Comparison of ENCODE assay signal across 8 cellular contexts in the genomic region with DNA sequence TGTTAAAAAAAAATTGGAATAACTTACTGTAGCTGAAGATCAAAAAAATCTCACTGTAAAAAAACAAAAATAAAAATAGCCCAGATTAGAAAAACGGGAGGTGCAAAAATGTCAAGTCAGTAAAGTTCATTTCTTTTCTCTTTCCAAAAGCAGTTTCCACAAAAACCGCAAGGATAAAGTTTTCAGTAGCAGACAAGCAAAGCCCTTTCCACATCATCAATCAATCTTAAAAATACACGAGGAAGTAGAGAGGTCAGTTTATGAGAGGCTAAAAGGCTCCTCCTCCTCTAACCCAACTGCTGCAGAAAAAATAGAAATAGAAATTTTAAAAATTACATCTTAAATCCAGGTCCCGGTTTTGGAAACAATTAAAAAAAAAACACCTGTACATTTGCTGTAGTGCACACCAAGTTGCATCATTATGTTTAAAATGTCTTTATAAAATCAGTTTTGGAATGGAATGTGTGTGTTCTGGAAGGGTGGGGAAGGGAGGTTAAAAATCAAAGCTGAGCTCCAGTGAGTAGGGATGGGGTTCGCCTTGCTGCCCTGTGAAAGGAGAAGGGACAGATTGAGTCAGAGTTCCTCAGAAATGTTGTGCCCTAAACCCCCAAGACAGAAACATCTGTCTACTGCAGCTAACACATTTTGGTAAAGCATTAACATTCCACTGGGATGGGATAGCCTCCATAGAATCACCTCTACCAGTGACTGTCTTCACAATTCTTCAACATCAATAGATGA. TPM values are rescaled to one million over a fixed set of nuclear protein-coding genes. Genes with fewer than 3 reads are reported as not detected.
DNase-seq lines count a peak whose midpoint lies in the region; ATAC-seq and TF ChIP-seq lines count a peak whose summit lies in the region.

No MANE protein-coding gene starts in this region.

- no peaks in the 10 kb centered on the region for H3K27me3 Mint-ChIP-seq in naive thymus-derived CD4-positive, alpha-beta T cell

- no peak for TF ChIP-seq POLR2A in gastroesophageal sphincter (IDR thresholded peaks at IDR 0.05)

- H3K27ac ChIP-seq in DOHH2 (ENCODE audit: low read depth, low read length) (peak overlapping the region; percentile 1; the same call in 1 of the 2 replicates), gastroesophageal sphincter (peak overlapping the region in 2 of 4 donors; percentile 11 to 19)
- H3K27ac ChIP-seq in naive thymus-derived CD4-positive, alpha-beta T cell (ENCODE audit: low read depth, low read length): peak overlapping the region; percentile 28

- POLR2A ChIA-PET in naive thymus-derived CD4-positive, alpha-beta T cell (lab: Charles Lee): interaction anchor here (1.6 to 6.8 kb wide), 4 partner anchors 7 to 32 kb away, joined by 4 to 75 read pairs (median 18); no protein-coding TSS in a partner anchor

- no peaks in the 10 kb centered on the region for H3K9me3 Mint-ChIP-seq in naive thymus-derived CD4-positive, alpha-beta T cell

- no peaks in the 10 kb centered on the region for H3K27me3 ChIP-seq in DOHH2 (ENCODE audit: control insufficient read depth, low read length)
- H3K27me3 ChIP-seq in naive thymus-derived CD4-positive, alpha-beta T cell (ENCODE audit: control insufficient read depth in 2 of 2, insufficient read depth in 2 of 2, low read length in 2 of 2): no peaks in the 10 kb centered on the region
- H3K27me3 ChIP-seq in gastroesophageal sphincter: no peaks in the 10 kb centered on the region

- TF ChIP-seq EP300 in gastroesophageal sphincter (IDR thresholded peaks at IDR 0.05): no peak

- TF ChIP-seq CTCF in DOHH2 (IDR thresholded peaks at IDR 0.05; ENCODE audit: low read depth, low read length, poor library complexity, severe bottlenecking): no peak
- TF ChIP-seq CTCF in gastroesophageal sphincter (IDR thresholded peaks at IDR 0.05): peak in 1 of 4 experiments; percentile 21

- no peaks in the 10 kb centered on the region for H3K9me2 ChIP-seq in DOHH2 (replicated peaks; ENCODE audit: control insufficient read depth, low read length)

- H3K4me1 ChIP-seq in DOHH2 (ENCODE audit: control insufficient read depth, low read length): peaks cover 62% of the 10 kb centered on the region
- peaks cover 49 to 60% of the 10 kb centered on the region in 2 donors for H3K4me1 ChIP-seq in naive thymus-derived CD4-positive, alpha-beta T cell (ENCODE audit: control insufficient read depth in 2 of 2, insufficient read depth in 2 of 2, low read length in 2 of 2)
- peaks cover 38 to 89% (median 48%) of the 10 kb centered on the region in 3 donors for H3K4me1 ChIP-seq in gastroesophageal sphincter

- H3K9me3 ChIP-seq in DOHH2 (ENCODE audit: control insufficient read depth, insufficient read depth, low read length): no peaks in the 10 kb centered on the region
- no peaks in the 10 kb centered on the region for H3K9me3 ChIP-seq in naive thymus-derived CD4-positive, alpha-beta T cell (ENCODE audit: control insufficient read depth in 2 of 3, low read length in 3 of 3)
- H3K9me3 ChIP-seq in gastroesophageal sphincter: no peaks in the 10 kb centered on the region

- peaks cover 64% of the 10 kb centered on the region for H4K20me1 ChIP-seq in DOHH2 (ENCODE audit: control insufficient read depth, insufficient read depth, low read depth, low read length)

- peak overlapping the region; percentile 92 for H3K4me3 ChIP-seq in DOHH2 (ENCODE audit: low read length)
- H3K4me3 ChIP-seq in naive thymus-derived CD4-positive, alpha-beta T cell (ENCODE audit: low read length): peak overlapping the region; percentile 5
- H3K4me3 ChIP-seq in gastroesophageal sphincter: no peak overlapping the region

- H3K27ac Mint-ChIP-seq in naive thymus-derived CD4-positive, alpha-beta T cell: peak overlapping the region; percentile 17 to 100 (median 41)

- H3F3A ChIP-seq in DOHH2 (ENCODE audit: control insufficient read depth, insufficient read depth): peaks cover 54% of the 10 kb centered on the region

- DNase-seq in LHCN-M2 (ENCODE audit: low read depth) (peak; percentile 38), astrocyte of the hippocampus (ENCODE audit: low read depth, low spot score) (peak; percentile 29), GDM1 (lab: John Stamatoyannopoulos, UW) (no peak), HUDEP-2 (lab: John Stamatoyannopoulos, UW; ENCODE audit: unreplicated experiment in 76 of 76) (no peak)
- DNase-seq in naive thymus-derived CD4-positive, alpha-beta T cell: no peak

- peak overlapping the region; percentile 86 for H3K4me2 ChIP-seq in DOHH2 (ENCODE audit: low read length)

- intact Hi-C loops in naive thymus-derived CD4-positive, alpha-beta T cell (cut with micrococcal nuclease): loop anchor here (2.0 to 10.0 kb wide), 4 partner anchors 13 to 291 kb away; no protein-coding TSS in a partner anchor

- H3K79me2 ChIP-seq in DOHH2 (ENCODE audit: control insufficient read depth, low read length): peaks cover 100% of the 10 kb centered on the region

- peak overlapping the region; percentile 63 to 99 (median 86) for H3K4me3 Mint-ChIP-seq in naive thymus-derived CD4-positive, alpha-beta T cell

- H3K36me3 ChIP-seq in DOHH2 (ENCODE audit: control insufficient read depth, low read length) (peaks cover 95% of the 10 kb centered on the region), gastroesophageal sphincter (peaks cover 0 to 66% of the 10 kb centered on the region in 2 donors)
- peaks cover 11 to 43% (median 13%) of the 10 kb centered on the region in 3 experiments for H3K36me3 ChIP-seq in naive thymus-derived CD4-positive, alpha-beta T cell (ENCODE audit: control insufficient read depth in 2 of 3, insufficient read depth in 3 of 3, low read length in 3 of 3)

- WGBS in gastroesophageal sphincter (ENCODE audit: low coverage in 1 of 2), 2 donors: 12 to 18% methylated on average over 5 of the region's 5 CpGs

- peaks cover 61 to 84% (median 81%) of the 10 kb centered on the region in 7 donors for H3K4me1 Mint-ChIP-seq in naive thymus-derived CD4-positive, alpha-beta T cell

- H3K36me3 Mint-ChIP-seq in naive thymus-derived CD4-positive, alpha-beta T cell: peaks cover 4 to 59% (median 51%) of the 10 kb centered on the region in 5 donors

- CTCF ChIA-PET in naive thymus-derived CD4-positive, alpha-beta T cell (lab: Charles Lee): interaction anchor here (0.7 kb wide), 1 partner anchor 89 kb away, joined by 3 read pairs; no protein-coding TSS in a partner anchor

- no peak for ATAC-seq in naive thymus-derived CD4-positive, alpha-beta T cell
- ATAC-seq in gastroesophageal sphincter (no peak), GM18867 (IDR thresholded peaks at IDR 0.05; ENCODE audit: unreplicated experiment) (no peak)

RNA-seq across cellular contexts. Expression of a gene that starts 5.8 kb away (rescaled TPM):
- total RNA-seq in LHCN-M2 (2014; rRNA removed): 877 and 1,010 TPM in 2 replicates
- 512 TPM for polyA plus RNA-seq in LHCN-M2 (2012)
- total RNA-seq in naive thymus-derived CD4-positive, alpha-beta T cell: 100 to 1,000 TPM; 469 to 687 (median 532) TPM
- polyA plus RNA-seq in naive thymus-derived CD4-positive, alpha-beta T cell: 100 to 1,000 TPM; 842 to 895 TPM
- 100 to 1,000 TPM; 356 to 544 (median 505) TPM for total RNA-seq in gastroesophageal sphincter

RNA-seq across cellular contexts. Expression of a gene that starts 16.4 kb away (rescaled TPM):
- total RNA-seq in LHCN-M2 (2014; rRNA removed): not detected in 2 replicates
- polyA plus RNA-seq in LHCN-M2 (2012): not detected
- 1 to 10 TPM in 1 of 5 experiments, under 1 TPM in 1, not detected in 3; 0.24 to 1.5 TPM for total RNA-seq in naive thymus-derived CD4-positive, alpha-beta T cell
- not detected for polyA plus RNA-seq in naive thymus-derived CD4-positive, alpha-beta T cell
- total RNA-seq in gastroesophageal sphincter: under 1 TPM in 3 of 4 donors, not detected in 1; 0.13 to 0.62 (median 0.23) TPM

Comparison
In these comparisons a context has a peak if more than half of its experiments do, and no peak if none do; other contexts are left out.
1. H3K4me3 ChIP-seq: peak in DOHH2 (single experiment) and naive thymus-derived CD4-positive, alpha-beta T cell (single experiment); none in gastroesophageal sphincter (0 of 2).
2. DNase-seq: peak in LHCN-M2 (single experiment) and astrocyte of the hippocampus (single experiment); none in naive thymus-derived CD4-positive, alpha-beta T cell (0 of 9), GDM1 (single experiment) and HUDEP-2 (0 of 76).